In genomic region chr3:120418446-120418845, GRCh38 we compare ENCODE assay signal across 12 cellular contexts. TPM values are rescaled to one million over a fixed set of nuclear protein-coding genes. Genes with fewer than 3 reads are reported as not detected.
DNase-seq lines count a peak whose midpoint lies in the region; ATAC-seq and TF ChIP-seq lines count a peak whose summit lies in the region.
"Had no signal": no experiment of that assay in that cellular context is flagged by ENCODE, and none has a peak within 500 bp of the region (broad histone marks: within the 10 kb centered on the region; RNA-seq: fewer than 3 reads in every experiment).

No MANE protein-coding gene starts in this region.

- no peaks in the 10 kb centered on the region for H3K36me3 ChIP-seq in HCT116 (ENCODE audit: control insufficient read depth in 1 of 2, insufficient read depth in 2 of 2, low read length in 2 of 2)
- H3K36me3 ChIP-seq in WERI-Rb-1: no peaks in the 10 kb centered on the region
- H3K36me3 ChIP-seq in gastrocnemius medialis: no peaks in the 10 kb centered on the region

- H3K79me2 ChIP-seq in HCT116 (ENCODE audit: insufficient read depth, low read length): no peaks in the 10 kb centered on the region

- no TSS peak for BruUV-seq in HCT116 (replicated peaks; lab: Mats Ljungman, UMichigan)

- no peaks in the 10 kb centered on the region for H3K9me2 ChIP-seq in HCT116 (ENCODE audit: insufficient read depth)

- H3K27ac ChIP-seq in HCT116 (ENCODE audit: low read depth, low read length) (no peak overlapping the region), WERI-Rb-1 (peak overlapping the region; percentile 59), right cardiac atrium (ENCODE audit: low read length) (peak overlapping the region; percentile 81), gastrocnemius medialis (peak overlapping the region; percentile 2 to 67 (median 36))

- in situ Hi-C loops in gastrocnemius medialis (cut with MboI; ENCODE audit: low sequenced_read_pairs in 4 of 4): loop anchor here in 3 of 4 donors (10.0 to 25.0 kb wide), 2 partner anchors 174 to 531 kb away; no protein-coding TSS in a partner anchor

- H3K36me3 Mint-ChIP-seq in naive thymus-derived CD8-positive, alpha-beta T cell: no peaks in the 10 kb centered on the region
- H3K36me3 Mint-ChIP-seq in activated CD4-positive, alpha-beta memory T cell treated with anti-CD3 and anti-CD28 coated beads for 36 hours: no peaks in the 10 kb centered on the region
- H3K36me3 Mint-ChIP-seq: CD4-positive, CD25-positive, alpha-beta regulatory T cell had no signal

- H3K4me3 ChIP-seq in HCT116 (replicated peaks in 1 of 2; ENCODE audit: low read depth in 1 of 2, low read length in 2 of 2) (no peak overlapping the region), WERI-Rb-1 (ENCODE audit: low read depth, low read length) (no peak overlapping the region), right cardiac atrium (ENCODE audit: low read length) (no peak overlapping the region), gastrocnemius medialis (no peak overlapping the region)

- no peak overlapping the region for H3K4me3 Mint-ChIP-seq in naive thymus-derived CD8-positive, alpha-beta T cell
- no peak overlapping the region for H3K4me3 Mint-ChIP-seq in activated CD4-positive, alpha-beta memory T cell treated with anti-CD3 and anti-CD28 coated beads for 36 hours

- CTCF ChIA-PET in HCT116 (lab: Charles Lee): interaction anchor here (1.0 to 7.2 kb wide), 16 partner anchors 9 to 527 kb away, joined by 3 to 157 read pairs (median 6); partner anchors contain the start of gene LRRC58
- CTCF ChIA-PET in activated CD4-positive, alpha-beta memory T cell treated with anti-CD3 and anti-CD28 coated beads for 36 hours (lab: Charles Lee): interaction anchor here (0.6 to 8.5 kb wide), 14 partner anchors 14 to 1216 kb away, joined by 3 to 241 read pairs (median 6); partner anchors contain the start of genes GPR156 and LRRC58

- no peak overlapping the region for H3K9ac ChIP-seq in HCT116 (ENCODE audit: low read length)

- 41% methylated on average over 7 of the region's 7 CpGs for WGBS in right cardiac atrium

- peaks cover 0 to 8% (median 3%) of the 10 kb centered on the region in 5 donors for H3K27me3 Mint-ChIP-seq in naive thymus-derived CD8-positive, alpha-beta T cell
- H3K27me3 Mint-ChIP-seq in activated CD4-positive, alpha-beta memory T cell treated with anti-CD3 and anti-CD28 coated beads for 36 hours: no peaks in the 10 kb centered on the region

- no peak for TF ChIP-seq CTCF in HCT116 (IDR thresholded peaks at IDR 0.05 in 2 of 3, conservative IDR thresholded peaks at IDR 0.05 in 1 of 3; ENCODE audit: borderline replicate concordance in 1 of 3, insufficient read depth in 1 of 3, low read depth in 2 of 3, low read length in 2 of 3)
- TF ChIP-seq CTCF in WERI-Rb-1 (IDR thresholded peaks at IDR 0.05; ENCODE audit: low read depth, low read length): no peak
- no peak for TF ChIP-seq CTCF in gastrocnemius medialis (IDR thresholded peaks at IDR 0.05 in 4 of 5, conservative IDR thresholded peaks at IDR 0.05 in 1 of 5)

- POLR2A ChIA-PET in HCT116 (lab: Charles Lee): interaction anchor here (1.2 to 3.0 kb wide), 3 partner anchors 138 to 149 kb away, joined by 3 to 12 read pairs (median 3); no protein-coding TSS in a partner anchor
- POLR2A ChIA-PET in naive thymus-derived CD8-positive, alpha-beta T cell (lab: Charles Lee): interaction anchor here (1.6 kb wide), 1 partner anchor 69 kb away, joined by 8 read pairs; the partner anchor contains the start of gene LRRC58
- POLR2A ChIA-PET in activated CD4-positive, alpha-beta memory T cell treated with anti-CD3 and anti-CD28 coated beads for 36 hours (lab: Charles Lee): interaction anchor here (0.6 kb wide), 1 partner anchor 140 kb away, joined by 3 read pairs; no protein-coding TSS in a partner anchor

- ATAC-seq in HCT116 (peak; percentile 12; the same call in 1 of the 2 replicates), right cardiac atrium (no peak), gastrocnemius medialis (no peak), GM21390 (IDR thresholded peaks at IDR 0.05; ENCODE audit: unreplicated experiment) (no peak)
- no peak for ATAC-seq in naive thymus-derived CD8-positive, alpha-beta T cell

- DNase-seq in HCT116 (ENCODE audit: low read depth, low spot score): no peak
- no peak for DNase-seq in WERI-Rb-1
- no peak for DNase-seq in right cardiac atrium
- DNase-seq in gastrocnemius medialis: no peak
- DNase-seq in naive thymus-derived CD8-positive, alpha-beta T cell: no peak
- no peak for DNase-seq in NCI-H446 treated with DMSO at 0.1 percent for 48 hours (lab: John Stamatoyannopoulos, UW)
- no peak for DNase-seq in activated CD4-positive, alpha-beta memory T cell treated with anti-CD3 and anti-CD28 coated beads for 36 hours
- DNase-seq: activated CD4-positive, alpha-beta T cell treated with anti-CD3 and anti-CD28 coated beads for 4 hours had no signal

- H4K20me1 ChIP-seq in HCT116 (ENCODE audit: insufficient read depth): no peaks in the 10 kb centered on the region

- H3K4me1 Mint-ChIP-seq in naive thymus-derived CD8-positive, alpha-beta T cell: peaks cover 9 to 18% (median 15%) of the 10 kb centered on the region in 4 donors
- H3K4me1 Mint-ChIP-seq in activated CD4-positive, alpha-beta memory T cell treated with anti-CD3 and anti-CD28 coated beads for 36 hours (ENCODE audit: low read depth): peaks cover 12% of the 10 kb centered on the region

- RAD21 ChIA-PET in HCT116 (lab: Charles Lee; ENCODE audit: low non-redundant PET in 1 of 2, low total read pairs in 2 of 2, uncharacterized antibody in 2 of 2, unreplicated experiment in 2 of 2): interaction anchor here (0.8 to 2.5 kb wide), 5 partner anchors 69 to 377 kb away, joined by 3 to 12 read pairs (median 9); partner anchors contain the start of gene LRRC58 (in 1 of the 2)

- TF ChIP-seq RAD21 in HCT116 (IDR thresholded peaks at IDR 0.05; ENCODE audit: low read depth): no peak

- H2AFZ ChIP-seq in HCT116 (ENCODE audit: low read depth, low read length, poor library complexity, severe bottlenecking): peak overlapping the region; percentile 72

- H3K9me3 ChIP-seq in HCT116 (ENCODE audit: control insufficient read depth in 1 of 2, insufficient read depth in 1 of 2, low read depth in 1 of 2, low read length in 2 of 2) (no peaks in the 10 kb centered on the region), WERI-Rb-1 (ENCODE audit: severe bottlenecking) (no peaks in the 10 kb centered on the region), right cardiac atrium (ENCODE audit: control insufficient read depth, low read length) (no peaks in the 10 kb centered on the region), gastrocnemius medialis (no peaks in the 10 kb centered on the region)

- H3K9me3 Mint-ChIP-seq in naive thymus-derived CD8-positive, alpha-beta T cell: no peaks in the 10 kb centered on the region
- H3K9me3 Mint-ChIP-seq in activated CD4-positive, alpha-beta memory T cell treated with anti-CD3 and anti-CD28 coated beads for 36 hours: no peaks in the 10 kb centered on the region
- H3K9me3 Mint-ChIP-seq: activated T-helper 2 cell treated with anti-CD3 and anti-CD28 coated beads, Interferon-gamma antibody, Interleukin-2, Interleukin-4, amounts not matched to agents 10 μg/mL and 5 μg/mL and 100 μg/mL, durations not matched to agents 14 hours and 24 hours and 36 hours; CD4-positive, CD25-positive, alpha-beta regulatory T cell; dendritic cell treated with granulocyte-macrophage colony-stimulating factor and Interleukin-4, amounts not matched to agents 40 ng/mL and 50 ng/mL, for 4 days had no signal

- peak overlapping the region; percentile 40 for H3K4me2 ChIP-seq in HCT116 (ENCODE audit: low read length)

- H3K4me1 ChIP-seq in HCT116 (ENCODE audit: control insufficient read depth in 1 of 2, insufficient read depth in 2 of 2, low read length in 2 of 2) (peaks cover 9 to 23% of the 10 kb centered on the region in 2 experiments), right cardiac atrium (ENCODE audit: control insufficient read depth, insufficient read depth, low read length) (peaks cover 15% of the 10 kb centered on the region), gastrocnemius medialis (peaks cover 34 to 46% of the 10 kb centered on the region in 2 donors)

- intact Hi-C loops in HCT116 (cut with micrococcal nuclease) (loop anchor here (2.0 to 5.0 kb wide), 2 partner anchors 71 to 376 kb away; partner anchors contain the start of gene LRRC58), right cardiac atrium (cut with DNase I) (loop anchor here in 2 of 4 donors (2.0 to 10.0 kb wide), 2 partner anchors 138 to 174 kb away; no protein-coding TSS in a partner anchor), gastrocnemius medialis (cut with DNase I; ENCODE audit: low total_unique reads) (loop anchor here (2.0 to 5.0 kb wide), 2 partner anchors 88 to 321 kb away; no protein-coding TSS in a partner anchor)
- intact Hi-C loops in activated CD4-positive, alpha-beta memory T cell treated with anti-CD3 and anti-CD28 coated beads for 36 hours (cut with micrococcal nuclease): loop anchor here (5.0 kb wide), 2 partner anchors 326 to 596 kb away; partner anchors contain the start of gene GSK3B

- H3K27me3 ChIP-seq in HCT116 (ENCODE audit: insufficient read depth, low read length) (no peaks in the 10 kb centered on the region), WERI-Rb-1 (ENCODE audit: insufficient read depth, low read depth, severe bottlenecking) (no peaks in the 10 kb centered on the region), right cardiac atrium (ENCODE audit: control insufficient read depth, insufficient read depth) (no peaks in the 10 kb centered on the region), gastrocnemius medialis (no peaks in the 10 kb centered on the region)

- TF ChIP-seq POLR2A in HCT116 (IDR thresholded peaks at IDR 0.05; ENCODE audit: borderline replicate concordance, extremely low read depth, insufficient read depth, insufficient read length) (no peak), gastrocnemius medialis (IDR thresholded peaks at IDR 0.05) (no peak)

- H3K27ac Mint-ChIP-seq in naive thymus-derived CD8-positive, alpha-beta T cell: peak overlapping the region in 1 of 10 donors; percentile 36
- no peak overlapping the region for H3K27ac Mint-ChIP-seq in activated CD4-positive, alpha-beta memory T cell treated with anti-CD3 and anti-CD28 coated beads for 36 hours
- H3K27ac Mint-ChIP-seq: activated T-helper 2 cell treated with anti-CD3 and anti-CD28 coated beads, Interferon-gamma antibody, Interleukin-2, Interleukin-4, amounts not matched to agents 10 μg/mL and 5 μg/mL and 100 μg/mL, durations not matched to agents 14 hours and 24 hours and 36 hours had no signal

TF ChIP-seq in HCT116, 20 proteins besides CTCF, POLR2A, EP300 and RAD21 (continues in another document):
- no peak for TF ChIP-seq POLR2AphosphoS5 (IDR thresholded peaks at IDR 0.05; ENCODE audit: low read depth, low read length)
- no peak for TF ChIP-seq EZH2 (IDR thresholded peaks at IDR 0.05)

RNA-seq across cellular contexts. Expression of gene FSTL1, which starts 32.3 kb away (rescaled TPM):
- total RNA-seq in HCT116 (2021; ENCODE audit: unreplicated experiment) (20.7 TPM), right cardiac atrium (100 to 1,000 TPM; 341 to 735 (median 465) TPM), gastrocnemius medialis (10 to 100 TPM; 33.4 to 77.5 (median 44.0) TPM)
- polyA plus RNA-seq in HCT116 (2012): 22.7 and 23.4 TPM in 2 replicates
- polyA plus RNA-seq in right cardiac atrium: 134 TPM
- under 1 TPM; 0.47 to 0.55 TPM for total RNA-seq in naive thymus-derived CD8-positive, alpha-beta T cell
- under 1 TPM in 2 of 3 donors, not detected in 1; 0.23 to 0.82 TPM for polyA plus RNA-seq in naive thymus-derived CD8-positive, alpha-beta T cell
- under 1 TPM; 0.12 to 0.40 TPM for total RNA-seq in activated CD4-positive, alpha-beta memory T cell treated with anti-CD3 and anti-CD28 coated beads for 36 hours
- polyA plus RNA-seq: CD4-positive, CD25-positive, alpha-beta regulatory T cell had no signal

Comparison
In these comparisons a context has a peak if more than half of its experiments do, and no peak if none do; other contexts are left out.
1. RNA of gene FSTL1, which starts 32.3 kb away (total RNA-seq): 341 to 735 TPM in right cardiac atrium, 33.4 to 77.5 TPM in gastrocnemius medialis and 20.7 TPM in HCT116 (single experiment); 0.47 to 0.55 TPM in naive thymus-derived CD8-positive, alpha-beta T cell and 0.12 to 0.40 TPM in activated CD4-positive, alpha-beta memory T cell treated with anti-CD3 and anti-CD28 coated beads for 36 hours; every median in the first group is over 10 times any median in the second.